9 cellular contexts compared by ENCODE assay signal in genomic region chr5:67149933-67150523, GRCh38. TPM values are rescaled to one million over a fixed set of nuclear protein-coding genes. Genes with fewer than 3 reads are reported as not detected.
DNase-seq lines count a peak whose midpoint lies in the region; ATAC-seq and TF ChIP-seq lines count a peak whose summit lies in the region.
"Had no signal": no experiment of that assay in that cellular context is flagged by ENCODE, and none has a peak within 500 bp of the region (broad histone marks: within the 10 kb centered on the region; RNA-seq: fewer than 3 reads in every experiment).

No MANE protein-coding gene starts in this region.

- ATAC-seq in HCT116 = no peak
- no peak for ATAC-seq in HG02588 (IDR thresholded peaks at IDR 0.05; ENCODE audit: unreplicated experiment)
- ATAC-seq in GM18870 (IDR thresholded peaks at IDR 0.05; ENCODE audit: unreplicated experiment) = no peak

- no peaks in the 10 kb centered on the region for H4K20me1 ChIP-seq in HCT116 (ENCODE audit: insufficient read depth)

- H3K36me3 ChIP-seq in HCT116 (ENCODE audit: control insufficient read depth in 1 of 2, insufficient read depth in 2 of 2, low read length in 2 of 2) = no peaks in the 10 kb centered on the region
- H3K36me3 ChIP-seq in liver (ENCODE audit: control insufficient read depth in 4 of 4, insufficient read depth in 3 of 4, low read depth in 1 of 4, low read length in 3 of 4) = peaks cover 2 to 47% (median 24%) of the 10 kb centered on the region in 4 donors

- no peak overlapping the region for H3K9ac ChIP-seq in HCT116 (ENCODE audit: low read length)
- H3K9ac ChIP-seq in liver (ENCODE audit: low read depth in 1 of 2, low read length in 2 of 2) = no peak overlapping the region

- TF ChIP-seq RAD21 in HCT116 (IDR thresholded peaks at IDR 0.05; ENCODE audit: low read depth) = peak; percentile 66
- TF ChIP-seq RAD21 in liver (IDR thresholded peaks at IDR 0.05) = peak; percentile 82 to 85

- TF ChIP-seq CTCF in HCT116 (IDR thresholded peaks at IDR 0.05 in 2 of 3, conservative IDR thresholded peaks at IDR 0.05 in 1 of 3; ENCODE audit: borderline replicate concordance in 1 of 3, insufficient read depth in 1 of 3, low read depth in 2 of 3, low read length in 2 of 3) = peak; percentile 11 to 39 (median 39); a peak in 3 of 6 replicates
- TF ChIP-seq CTCF in brain (conservative IDR thresholded peaks at IDR 0.05) = peak; percentile 63 to 70
- peak; percentile 48 for TF ChIP-seq CTCF in liver (IDR thresholded peaks at IDR 0.05; ENCODE audit: low read depth, low read length, missing input control)

- DNase-seq in ACHN (peak; percentile 12), HCT116 (ENCODE audit: low read depth, low spot score) (no peak), COLO829 (ENCODE audit: low spot score) (no peak)
- DNase-seq in activated CD8-positive, alpha-beta memory T cell treated with anti-CD3 and anti-CD28 coated beads for 24 hours = no peak

- H2AFZ ChIP-seq in HCT116 (ENCODE audit: low read depth, low read length, poor library complexity, severe bottlenecking) = no peak overlapping the region

- 87% methylated on average over 1 of the region's 1 CpG for WGBS in liver

- H3K4me3 ChIP-seq in HCT116 (replicated peaks in 1 of 2; ENCODE audit: low read depth in 1 of 2, low read length in 2 of 2) (no peak overlapping the region), liver (ENCODE audit: low read depth in 1 of 3, low read length in 3 of 3) (no peak overlapping the region)

- BruUV-seq in HCT116 (replicated peaks; lab: Mats Ljungman, UMichigan) = no TSS peak

- POLR2A ChIA-PET in HCT116 (lab: Charles Lee) = interaction anchor here (1.4 kb wide), 1 partner anchor 17 kb away, joined by 4 read pairs; no protein-coding TSS in a partner anchor

- peak overlapping the region in 1 of 5 experiments; percentile 48 for H3K27ac Mint-ChIP-seq in brain
- H3K27ac Mint-ChIP-seq: T-helper 1 cell treated with Interleukin-12 subunit alpha and Interleukin-12 subunit beta and Interleukin-4 antibody, amounts not matched to agents 30 μg/mL and 1 μg/mL, for 36 hours had no signal

- no peak for TF ChIP-seq POLR2A in HCT116 (IDR thresholded peaks at IDR 0.05; ENCODE audit: borderline replicate concordance, extremely low read depth, insufficient read depth, insufficient read length)

- no peaks in the 10 kb centered on the region for H3K9me3 ChIP-seq in HCT116 (ENCODE audit: control insufficient read depth in 1 of 2, insufficient read depth in 1 of 2, low read depth in 1 of 2, low read length in 2 of 2)
- no peaks in the 10 kb centered on the region for H3K9me3 ChIP-seq in liver (ENCODE audit: control insufficient read depth in 4 of 4, low read length in 3 of 4)

- in situ Hi-C loops in ACHN (cut with HindIII; ENCODE audit: low pct_ligation_motif_present, low pct_unique_long_range_greater_than_20kb, low sequenced_read_pairs) = no loop called here

- peaks cover 3% of the 10 kb centered on the region for H3K4me1 Mint-ChIP-seq in brain

- H3K27me3 ChIP-seq in HCT116 (ENCODE audit: insufficient read depth, low read length) (peaks cover 45% of the 10 kb centered on the region), liver (ENCODE audit: control insufficient read depth in 4 of 4, insufficient read depth in 4 of 4, low read length in 3 of 4) (no peaks in the 10 kb centered on the region)

- no peak overlapping the region for H3K4me3 Mint-ChIP-seq in brain
- H3K4me3 Mint-ChIP-seq: T-helper 1 cell treated with Interleukin-12 subunit alpha and Interleukin-12 subunit beta and Interleukin-4 antibody, amounts not matched to agents 30 μg/mL and 1 μg/mL, for 36 hours had no signal

- no peaks in the 10 kb centered on the region for H3K4me1 ChIP-seq in HCT116 (ENCODE audit: control insufficient read depth in 1 of 2, insufficient read depth in 2 of 2, low read length in 2 of 2)
- peaks cover 0 to 3% (median under 1%) of the 10 kb centered on the region in 4 donors for H3K4me1 ChIP-seq in liver (ENCODE audit: control insufficient read depth in 4 of 4, insufficient read depth in 4 of 4, low read length in 3 of 4)

- RAD21 ChIA-PET in HCT116 (lab: Charles Lee; ENCODE audit: low non-redundant PET in 1 of 2, low total read pairs in 2 of 2, uncharacterized antibody in 2 of 2, unreplicated experiment in 2 of 2) = no interaction called here

- no peaks in the 10 kb centered on the region for H3K9me2 ChIP-seq in HCT116 (ENCODE audit: insufficient read depth)

- peaks cover 34% of the 10 kb centered on the region for H3K36me3 Mint-ChIP-seq in brain

- no peak overlapping the region for H3K4me2 ChIP-seq in HCT116 (ENCODE audit: low read length)

- peaks cover 3% of the 10 kb centered on the region for H3K27me3 Mint-ChIP-seq in brain

- H3K27ac ChIP-seq in HCT116 (ENCODE audit: low read depth, low read length) (no peak overlapping the region), liver (ENCODE audit: low read depth in 1 of 2, low read length in 2 of 2) (no peak overlapping the region)

- no peaks in the 10 kb centered on the region for H3K79me2 ChIP-seq in HCT116 (ENCODE audit: insufficient read depth, low read length)

- intact Hi-C loops in HCT116 (cut with micrococcal nuclease) = loop anchor here (2.0 kb wide), 2 partner anchors 161 to 335 kb away; no protein-coding TSS in a partner anchor

- CTCF ChIA-PET in HCT116 (lab: Charles Lee) = interaction anchor here (0.9 to 1.3 kb wide), 5 partner anchors 16 to 335 kb away, joined by 3 to 4 read pairs (median 3); no protein-coding TSS in a partner anchor

- no peaks in the 10 kb centered on the region for H3K9me3 Mint-ChIP-seq in brain
- H3K9me3 Mint-ChIP-seq: T-helper 1 cell treated with Interleukin-12 subunit alpha and Interleukin-12 subunit beta and Interleukin-4 antibody, amounts not matched to agents 30 μg/mL and 1 μg/mL, for 36 hours had no signal

TF ChIP-seq in HCT116, 20 proteins besides CTCF, POLR2A, EP300 and RAD21:
- TF ChIP-seq ELF1 (IDR thresholded peaks at IDR 0.05; ENCODE audit: borderline replicate concordance, low read depth) = no peak

TF ChIP-seq in liver, 16 proteins besides CTCF, POLR2A, EP300 and RAD21 (continues in another document):
- no peak for TF ChIP-seq HNF4A (conservative IDR thresholded peaks at IDR 0.05)
- no peak for TF ChIP-seq HNF4G (IDR thresholded peaks at IDR 0.05)
- TF ChIP-seq GABPA (IDR thresholded peaks at IDR 0.05 in 1 of 2, conservative IDR thresholded peaks at IDR 0.05 in 1 of 2) = no peak
- TF ChIP-seq TAF1 (conservative IDR thresholded peaks at IDR 0.05) = no peak
- TF ChIP-seq YY1 (IDR thresholded peaks at IDR 0.05) = no peak
- no peak for TF ChIP-seq SP1 (IDR thresholded peaks at IDR 0.05)
- no peak for TF ChIP-seq JUND (IDR thresholded peaks at IDR 0.05)
- no peak for TF ChIP-seq NR2F2 (IDR thresholded peaks at IDR 0.05)
- TF ChIP-seq, protein P1, sequence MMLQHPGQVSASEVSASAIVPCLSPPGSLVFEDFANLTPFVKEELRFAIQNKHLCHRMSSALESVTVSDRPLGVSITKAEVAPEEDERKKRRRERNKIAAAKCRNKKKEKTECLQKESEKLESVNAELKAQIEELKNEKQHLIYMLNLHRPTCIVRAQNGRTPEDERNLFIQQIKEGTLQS (IDR thresholded peaks at IDR 0.05) = no peak
- TF ChIP-seq, protein P2, sequence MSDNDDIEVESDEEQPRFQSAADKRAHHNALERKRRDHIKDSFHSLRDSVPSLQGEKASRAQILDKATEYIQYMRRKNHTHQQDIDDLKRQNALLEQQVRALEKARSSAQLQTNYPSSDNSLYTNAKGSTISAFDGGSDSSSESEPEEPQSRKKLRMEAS (IDR thresholded peaks at IDR 0.05) = no peak
- no peak for TF ChIP-seq RXRA (IDR thresholded peaks at IDR 0.05)
- TF ChIP-seq FOXA1 (IDR thresholded peaks at IDR 0.05) = no peak
- TF ChIP-seq FOXA2 (IDR thresholded peaks at IDR 0.05) = no peak
- TF ChIP-seq, protein P3, sequence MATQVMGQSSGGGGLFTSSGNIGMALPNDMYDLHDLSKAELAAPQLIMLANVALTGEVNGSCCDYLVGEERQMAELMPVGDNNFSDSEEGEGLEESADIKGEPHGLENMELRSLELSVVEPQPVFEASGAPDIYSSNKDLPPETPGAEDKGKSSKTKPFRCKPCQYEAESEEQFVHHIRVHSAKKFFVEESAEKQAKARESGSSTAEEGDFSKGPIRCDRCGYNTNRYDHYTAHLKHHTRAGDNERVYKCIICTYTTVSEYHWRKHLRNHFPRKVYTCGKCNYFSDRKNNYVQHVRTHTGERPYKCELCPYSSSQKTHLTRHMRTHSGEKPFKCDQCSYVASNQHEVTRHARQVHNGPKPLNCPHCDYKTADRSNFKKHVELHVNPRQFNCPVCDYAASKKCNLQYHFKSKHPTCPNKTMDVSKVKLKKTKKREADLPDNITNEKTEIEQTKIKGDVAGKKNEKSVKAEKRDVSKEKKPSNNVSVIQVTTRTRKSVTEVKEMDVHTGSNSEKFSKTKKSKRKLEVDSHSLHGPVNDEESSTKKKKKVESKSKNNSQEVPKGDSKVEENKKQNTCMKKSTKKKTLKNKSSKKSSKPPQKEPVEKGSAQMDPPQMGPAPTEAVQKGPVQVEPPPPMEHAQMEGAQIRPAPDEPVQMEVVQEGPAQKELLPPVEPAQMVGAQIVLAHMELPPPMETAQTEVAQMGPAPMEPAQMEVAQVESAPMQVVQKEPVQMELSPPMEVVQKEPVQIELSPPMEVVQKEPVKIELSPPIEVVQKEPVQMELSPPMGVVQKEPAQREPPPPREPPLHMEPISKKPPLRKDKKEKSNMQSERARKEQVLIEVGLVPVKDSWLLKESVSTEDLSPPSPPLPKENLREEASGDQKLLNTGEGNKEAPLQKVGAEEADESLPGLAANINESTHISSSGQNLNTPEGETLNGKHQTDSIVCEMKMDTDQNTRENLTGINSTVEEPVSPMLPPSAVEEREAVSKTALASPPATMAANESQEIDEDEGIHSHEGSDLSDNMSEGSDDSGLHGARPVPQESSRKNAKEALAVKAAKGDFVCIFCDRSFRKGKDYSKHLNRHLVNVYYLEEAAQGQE (IDR thresholded peaks at IDR 0.05) = no peak

RNA-seq across cellular contexts. Expression of gene CD180, which starts 46.6 kb away (rescaled TPM):
- total RNA-seq in HCT116 (2021; ENCODE audit: unreplicated experiment) = not detected
- not detected in 2 replicates for polyA plus RNA-seq in HCT116 (2012)
- 0.19 TPM for polyA plus RNA-seq in brain (ENCODE audit: insufficient read depth, low read depth, low replicate concordance)
- total RNA-seq in liver = 1 to 10 TPM in 1 of 2 donors, under 1 TPM in 1; 0.75 to 3.7 TPM
- polyA plus RNA-seq in liver = under 1 TPM; 0.33 to 0.81 TPM
